23 cellular contexts compared by ENCODE assay signal in genomic region chr4:134948110-134948642, GRCh38.
"Had no signal": no experiment of that assay in that cellular context is flagged by ENCODE, and none has a peak within 500 bp of the region (broad histone marks: within the 10 kb centered on the region; RNA-seq: fewer than 3 reads in every experiment).

No MANE protein-coding gene starts in this region.

- H3K27ac ChIP-seq: HL-60, KMS-11, SJSA1, SK-N-MC had no signal

- DNase-seq: Kasumi-1, MM.1S, NCI-H1092 treated with DMSO at 0.1 percent for 48 hours, NCI-H1436, NCI-H187, NCI-H2029, NCI-H2081 treated with DMSO at 0.1 percent for 48 hours, NCI-H2171, NCI-H226, NCI-H446, NCI-H510A, NCI-H524 treated with DMSO at 0.1 percent for 48 hours, NCI-H69, NCI-H774, Right ventricle myocardium superior, RPMI8226, SIG-M5 had no signal

- H3K4me1 Mint-ChIP-seq: IgD-negative memory B cell had no signal

- H3K4me3 Mint-ChIP-seq: IgD-negative memory B cell had no signal

- H3K9me3 ChIP-seq: SJSA1 had no signal

- H3K36me3 ChIP-seq: SJSA1 had no signal

- H3K36me3 Mint-ChIP-seq: IgD-negative memory B cell had no signal

- H3K27me3 ChIP-seq: SJSA1 had no signal

- ATAC-seq: K562 had no signal

- H3K27me3 Mint-ChIP-seq: IgD-negative memory B cell had no signal

- H3K27ac Mint-ChIP-seq: IgD-negative memory B cell had no signal

- H3K4me3 ChIP-seq: K562, SJSA1, SK-N-MC had no signal

- H3K4me1 ChIP-seq: SJSA1 had no signal
